8 cellular contexts compared by ENCODE assay signal in genomic region chr20:34362502-34363061, GRCh38. TPM values are rescaled to one million over a fixed set of nuclear protein-coding genes. Genes with fewer than 3 reads are reported as not detected.
A peak's percentile ranks its signal among the peaks of the same experiment; 100 is the strongest.
DNase-seq lines count a peak whose midpoint lies in the region; ATAC-seq and TF ChIP-seq lines count a peak whose summit lies in the region.

No MANE protein-coding gene starts in this region.

- in situ Hi-C loops in GM13977 (cut with MboI; ENCODE audit: low pct_unique_long_range_greater_than_20kb, low sequenced_read_pairs, unreplicated experiment), result no loop called here

- H3K4me1 Mint-ChIP-seq in HFFc6 (ENCODE audit: low read depth), result peaks cover 43% of the 10 kb centered on the region
- H3K4me1 Mint-ChIP-seq in stimulated activated naive CD8-positive, alpha-beta T cell treated with anti-CD3 and anti-CD28 coated beads, Interleukin-15, Interleukin-2, amounts not matched to agents 100 ng/mL and 50 ng/mL, for 24 hours (ENCODE audit: low read depth), result peaks cover 45% of the 10 kb centered on the region

- H3K4me3 Mint-ChIP-seq in HFFc6, result peak overlapping the region; percentile 91
- peak overlapping the region; percentile 100 for H3K4me3 Mint-ChIP-seq in stimulated activated naive CD8-positive, alpha-beta T cell treated with anti-CD3 and anti-CD28 coated beads, Interleukin-15, Interleukin-2, amounts not matched to agents 100 ng/mL and 50 ng/mL, for 24 hours

- peaks cover 21% of the 10 kb centered on the region for H3K36me3 Mint-ChIP-seq in HFFc6 (ENCODE audit: low read depth)
- peaks cover 24% of the 10 kb centered on the region for H3K36me3 Mint-ChIP-seq in stimulated activated naive CD8-positive, alpha-beta T cell treated with anti-CD3 and anti-CD28 coated beads, Interleukin-15, Interleukin-2, amounts not matched to agents 100 ng/mL and 50 ng/mL, for 24 hours (ENCODE audit: low read depth)

- no peak overlapping the region for H3K27ac Mint-ChIP-seq in HFFc6
- H3K27ac Mint-ChIP-seq in stimulated activated naive CD8-positive, alpha-beta T cell treated with anti-CD3 and anti-CD28 coated beads, Interleukin-15, Interleukin-2, amounts not matched to agents 100 ng/mL and 50 ng/mL, for 24 hours, result peak overlapping the region; percentile 100

- TF ChIP-seq CTCF in HFFc6 (IDR thresholded peaks at IDR 0.05) (no peak), GM13977 (IDR thresholded peaks at IDR 0.05; ENCODE audit: extremely low read depth, insufficient read depth, missing control alignments) (no peak)

- peaks cover 2% of the 10 kb centered on the region; the same call in 1 of the 2 replicates for H3K27me3 Mint-ChIP-seq in HFFc6 (ENCODE audit: insufficient read depth)
- H3K27me3 Mint-ChIP-seq in stimulated activated naive CD8-positive, alpha-beta T cell treated with anti-CD3 and anti-CD28 coated beads, Interleukin-15, Interleukin-2, amounts not matched to agents 100 ng/mL and 50 ng/mL, for 24 hours, result no peaks in the 10 kb centered on the region

- DNase-seq in HFFc6 (no peak), germinal center (ENCODE audit: low spot score) (peak; percentile 22), hippocampal formation (lab: John Stamatoyannopoulos, UW) (no peak), superior temporal gyrus (ENCODE audit: extremely low spot score) (no peak), GM13977 (ENCODE audit: low spot score) (no peak)

- ATAC-seq in SK-N-SH treated with all-trans-retinoic acid at 6 μM for 48 hours (peak; percentile 6), HG02763 (IDR thresholded peaks at IDR 0.05; ENCODE audit: unreplicated experiment) (no peak)

- H3K9me3 Mint-ChIP-seq in HFFc6, result no peaks in the 10 kb centered on the region
- H3K9me3 Mint-ChIP-seq in stimulated activated naive CD8-positive, alpha-beta T cell treated with anti-CD3 and anti-CD28 coated beads, Interleukin-15, Interleukin-2, amounts not matched to agents 100 ng/mL and 50 ng/mL, for 24 hours, result no peaks in the 10 kb centered on the region

TF ChIP-seq in SK-N-SH treated with all-trans-retinoic acid at 6 μM for 48 hours, 23 proteins besides CTCF, POLR2A, EP300 and RAD21:
- TF ChIP-seq ZNF70 (CRISPR knock-in tag; IDR thresholded peaks at IDR 0.05) (no peak), ESRRG (CRISPR knock-in tag; IDR thresholded peaks at IDR 0.05) (no peak), ARNTL (CRISPR knock-in tag; IDR thresholded peaks at IDR 0.05; ENCODE audit: borderline replicate concordance, low read depth) (no peak)
- TF ChIP-seq, protein P1, sequence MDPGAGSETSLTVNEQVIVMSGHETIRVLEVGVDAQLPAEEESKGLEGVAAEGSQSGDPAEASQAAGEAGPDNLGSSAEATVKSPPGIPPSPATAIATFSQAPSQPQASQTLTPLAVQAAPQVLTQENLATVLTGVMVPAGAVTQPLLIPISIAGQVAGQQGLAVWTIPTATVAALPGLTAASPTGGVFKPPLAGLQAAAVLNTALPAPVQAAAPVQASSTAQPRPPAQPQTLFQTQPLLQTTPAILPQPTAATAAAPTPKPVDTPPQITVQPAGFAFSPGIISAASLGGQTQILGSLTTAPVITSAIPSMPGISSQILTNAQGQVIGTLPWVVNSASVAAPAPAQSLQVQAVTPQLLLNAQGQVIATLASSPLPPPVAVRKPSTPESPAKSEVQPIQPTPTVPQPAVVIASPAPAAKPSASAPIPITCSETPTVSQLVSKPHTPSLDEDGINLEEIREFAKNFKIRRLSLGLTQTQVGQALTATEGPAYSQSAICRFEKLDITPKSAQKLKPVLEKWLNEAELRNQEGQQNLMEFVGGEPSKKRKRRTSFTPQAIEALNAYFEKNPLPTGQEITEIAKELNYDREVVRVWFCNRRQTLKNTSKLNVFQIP (CRISPR knock-in tag; IDR thresholded peaks at IDR 0.05; ENCODE audit: borderline replicate concordance, low read depth), result no peak

RNA-seq across cellular contexts. Expression of gene ITCH, which starts 0.5 kb away (rescaled TPM):
- total RNA-seq in HFFc6 (2021; fragmentation: NEBNext Ultra II Directional; extraction: Animal tissue kit (Norgen Biotek cat#: 25700)), result 10 to 100 TPM; 55.0 to 63.3 (median 59.1) TPM

RNA-seq across cellular contexts. Expression of gene AHCY, which starts 59.4 kb away (rescaled TPM):
- 100 to 1,000 TPM; 104 to 150 (median 109) TPM for total RNA-seq in HFFc6 (2021; fragmentation: NEBNext Ultra II Directional; extraction: Animal tissue kit (Norgen Biotek cat#: 25700))
